ENCODE assay signal across 1 cellular context in genomic region chr14:72894323-72894622, GRCh38.
TF ChIP-seq lines count a peak whose summit lies in the region.

No MANE protein-coding gene starts in this region.

TF ChIP-seq in H1, 55 proteins besides CTCF, POLR2A, EP300 and RAD21:
- TF ChIP-seq SUZ12 (IDR thresholded peaks at IDR 0.05; ENCODE audit: low read length), result 0 out of 2 replicates have a peak, but pooled peaks have one; percentile 7
- TF ChIP-seq ZNF274 (IDR thresholded peaks at IDR 0.05; ENCODE audit: borderline replicate concordance, extremely low read depth, low read length), result no peak
